In genomic region chr4:472881-473574, GRCh38 we compare ENCODE assay signal across 8 cellular contexts. TPM values are rescaled to one million over a fixed set of nuclear protein-coding genes. Genes with fewer than 3 reads are reported as not detected.
DNase-seq lines count a peak whose midpoint lies in the region; ATAC-seq and TF ChIP-seq lines count a peak whose summit lies in the region.

No MANE protein-coding gene starts in this region.

- H3K23ac ChIP-seq in IMR-90 (ENCODE audit: low read depth, low read length), result peak overlapping the region; percentile 88

- peak overlapping the region; percentile 99 for H2AFZ ChIP-seq in IMR-90 (replicated peaks; ENCODE audit: low read length, poor library complexity)

- POLR2A ChIA-PET in IMR-90 (lab: Charles Lee; ENCODE audit: unreplicated experiment), result interaction anchor here (0.6 kb wide), 1 partner anchor 20 kb away, joined by 4 read pairs; no protein-coding TSS in a partner anchor

- peak; percentile 0 for DNase-seq in IMR-90
- DNase-seq in iris pigment epithelial cell (ENCODE audit: low read depth), result peak; percentile 14
- DNase-seq in stimulated activated naive B cell treated with anti-CD40 and anti-IgM and Interleukin-4, amounts not matched to agents 10 μg/mL and 1 μg/mL and 100 μg/mL, for 72 hours, result no peak
- DNase-seq in MV-4-11 (lab: John Stamatoyannopoulos, UW), result no peak
- no peak for DNase-seq in activated effector memory CD4-positive, alpha-beta T cell treated with anti-CD3 and anti-CD28 coated beads, Interleukin-2, amount 50 U/mL, for 16 hours

- peaks cover 19 to 26% of the 10 kb centered on the region in 2 donors for H3K9me3 Mint-ChIP-seq in stimulated activated naive B cell treated with anti-CD40 and anti-IgM and Interleukin-4, amounts not matched to agents 10 μg/mL and 1 μg/mL and 100 μg/mL, for 72 hours

- peak overlapping the region; percentile 89 for H2AK9ac ChIP-seq in IMR-90 (replicated peaks; ENCODE audit: low read depth, low read length, poor library complexity)

- no peak for TF ChIP-seq CTCF in IMR-90 (conservative IDR thresholded peaks at IDR 0.05; ENCODE audit: low read depth, low read length)

- no peaks in the 10 kb centered on the region for H3K27me3 ChIP-seq in IMR-90 (ENCODE audit: control insufficient read depth, insufficient read depth, low read length)

- H3K4me1 ChIP-seq in IMR-90 (ENCODE audit: control insufficient read depth, insufficient read depth, low read length), result peaks cover 2% of the 10 kb centered on the region; the same call in 1 of the 2 replicates

- no peak for TF ChIP-seq POLR2A in IMR-90 (IDR thresholded peaks at IDR 0.05; ENCODE audit: low read depth, low read length)

- H3K4me1 Mint-ChIP-seq in stimulated activated naive B cell treated with anti-CD40 and anti-IgM and Interleukin-4, amounts not matched to agents 10 μg/mL and 1 μg/mL and 100 μg/mL, for 72 hours, result peaks cover 28 to 43% of the 10 kb centered on the region in 2 donors

- peak overlapping the region; percentile 99 to 100 for H3K4me3 Mint-ChIP-seq in stimulated activated naive B cell treated with anti-CD40 and anti-IgM and Interleukin-4, amounts not matched to agents 10 μg/mL and 1 μg/mL and 100 μg/mL, for 72 hours

- BruUV-seq in IMR-90 (replicated peaks; lab: Mats Ljungman, UMichigan), result no TSS peak

- H3K18ac ChIP-seq in IMR-90 (ENCODE audit: low read depth, low read length), result no peak overlapping the region

- no peaks in the 10 kb centered on the region for H4K20me1 ChIP-seq in IMR-90 (ENCODE audit: insufficient read depth, low read length)

- H4K8ac ChIP-seq in IMR-90 (ENCODE audit: low read depth in 2 of 2, low read length in 2 of 2), result peak overlapping the region; percentile 46 to 86; a peak in 1 of 4 replicates

- CTCF ChIA-PET in IMR-90 (lab: Yijun Ruan, JAX), result no interaction called here

- intact Hi-C loops in IMR-90 (cut with micrococcal nuclease), result no loop called here

- no peak for TF ChIP-seq RAD21 in IMR-90 (IDR thresholded peaks at IDR 0.05; ENCODE audit: low read length)

- H3K9me3 ChIP-seq in IMR-90 (ENCODE audit: control insufficient read depth, insufficient read depth, low read length), result peaks cover 22% of the 10 kb centered on the region

- H3K27ac Mint-ChIP-seq in stimulated activated naive B cell treated with anti-CD40 and anti-IgM and Interleukin-4, amounts not matched to agents 10 μg/mL and 1 μg/mL and 100 μg/mL, for 72 hours, result peak overlapping the region; percentile 100

- WGBS in IMR-90 (ENCODE audit: extremely low coverage in 2 of 2, insufficient read length in 1 of 2), 2 experiments, result 19% methylated on average over 4 of the region's 17 CpGs; no CpG with 5 or more reads in 1 of the 2 experiments

- H3K27ac ChIP-seq in IMR-90 (ENCODE audit: insufficient read depth, low read length) (peak overlapping the region; percentile 97), angular gyrus (ENCODE audit: low read depth, low read length) (peak overlapping the region; percentile 80)

- H3K4me2 ChIP-seq in IMR-90 (ENCODE audit: low read depth, low read length), result peak overlapping the region; percentile 93

- H2BK120ac ChIP-seq in IMR-90 (ENCODE audit: low read depth, low read length), result no peak overlapping the region

- peak overlapping the region; percentile 99 for H3K9ac ChIP-seq in IMR-90 (ENCODE audit: low read depth, low read length)

- no peak overlapping the region for H4K91ac ChIP-seq in IMR-90 (ENCODE audit: insufficient read depth, low read depth, low read length)

- peak overlapping the region; percentile 48; the same call in 1 of the 2 replicates for H3K14ac ChIP-seq in IMR-90 (replicated peaks; ENCODE audit: low read depth, low read length)

- peaks cover 50 to 75% of the 10 kb centered on the region in 2 donors for H3K36me3 Mint-ChIP-seq in stimulated activated naive B cell treated with anti-CD40 and anti-IgM and Interleukin-4, amounts not matched to agents 10 μg/mL and 1 μg/mL and 100 μg/mL, for 72 hours

- H2AK5ac ChIP-seq in IMR-90 (ENCODE audit: low read depth, low read length), result peak overlapping the region; percentile 67; the same call in 1 of the 2 replicates

- H3K4me3 ChIP-seq in GM08714 (ENCODE audit: low read length), result peak overlapping the region; percentile 79
- peak overlapping the region; percentile 91 for H3K4me3 ChIP-seq in IMR-90 (ENCODE audit: insufficient read depth, low read depth, low read length)

- in situ Hi-C loops in IMR-90 (cut with MboI; ENCODE audit: low sequenced_read_pairs), result no loop called here

- H4K5ac ChIP-seq in IMR-90 (ENCODE audit: low read depth, low read length), result no peak overlapping the region

- dilution Hi-C loops in IMR-90 (cut with HindIII; ENCODE audit: low sequenced_read_pairs, unreplicated experiment), result no loop called here

- no peak overlapping the region for H2BK15ac ChIP-seq in IMR-90 (ENCODE audit: low read depth, low read length)

- no peak; the same call in 1 of the 2 replicates for ATAC-seq in IMR-90 (ENCODE audit: low read depth)
- ATAC-seq in stimulated activated naive B cell treated with anti-CD40 and anti-IgM and Interleukin-4, amounts not matched to agents 10 μg/mL and 1 μg/mL and 100 μg/mL, for 72 hours (replicated peaks), result no peak
- ATAC-seq in GM19324 (IDR thresholded peaks at IDR 0.05; ENCODE audit: low FRiP score, unreplicated experiment), result no peak

- no peak overlapping the region for H2BK20ac ChIP-seq in IMR-90 (ENCODE audit: low read depth, low read length)

- H2BK5ac ChIP-seq in IMR-90 (ENCODE audit: low read depth, low read length, poor library complexity, severe bottlenecking), result no peak overlapping the region

- peaks cover 17% of the 10 kb centered on the region for H3K36me3 ChIP-seq in IMR-90 (ENCODE audit: control insufficient read depth, insufficient read depth, low read length)

- H3K27me3 Mint-ChIP-seq in stimulated activated naive B cell treated with anti-CD40 and anti-IgM and Interleukin-4, amounts not matched to agents 10 μg/mL and 1 μg/mL and 100 μg/mL, for 72 hours, result no peaks in the 10 kb centered on the region

- H3K79me1 ChIP-seq in IMR-90 (ENCODE audit: low read depth in 1 of 2, low read length in 2 of 2), result peaks cover 9 to 11% of the 10 kb centered on the region in 2 experiments

- no peaks in the 10 kb centered on the region for H3K9me1 ChIP-seq in IMR-90 (ENCODE audit: insufficient read depth, low read length)

- peak overlapping the region; percentile 48; the same call in 1 of the 2 replicates for H3K4ac ChIP-seq in IMR-90 (ENCODE audit: low read depth, low read length)

- peak overlapping the region; percentile 4; the same call in 1 of the 2 replicates for H3K56ac ChIP-seq in IMR-90 (ENCODE audit: extremely low read depth, insufficient read depth, low read length)

TF ChIP-seq in IMR-90, 13 proteins besides CTCF, POLR2A, EP300 and RAD21:
- no peak for TF ChIP-seq ELK1 (IDR thresholded peaks at IDR 0.05; ENCODE audit: borderline replicate concordance, low read depth, low read length)
- no peak for TF ChIP-seq RFX5 (IDR thresholded peaks at IDR 0.05; ENCODE audit: low read depth, low read length)
- no peak for TF ChIP-seq CHD1 (IDR thresholded peaks at IDR 0.05; ENCODE audit: low read depth, low read length)
- no peak for TF ChIP-seq MXI1 (IDR thresholded peaks at IDR 0.05; ENCODE audit: borderline replicate concordance, low read depth, low read length)
- TF ChIP-seq MAFK (IDR thresholded peaks at IDR 0.05; ENCODE audit: low read depth, low read length), result no peak
- TF ChIP-seq MAZ (IDR thresholded peaks at IDR 0.05; ENCODE audit: borderline replicate concordance, low read depth, low read length), result no peak
- no peak for TF ChIP-seq RCOR1 (IDR thresholded peaks at IDR 0.05; ENCODE audit: insufficient replicate concordance, low read length)

RNA-seq across cellular contexts. Expression of gene ZNF721, which starts 25.9 kb away (rescaled TPM):
- 10.8 and 13.6 TPM in 2 replicates for total RNA-seq in IMR-90 (2012; rRNA removed)
- 5.1 and 5.5 TPM in 2 replicates for polyA plus RNA-seq in IMR-90 (2012; rRNA removed)
- 0.81 and 2.2 TPM in 2 replicates for polyA plus RNA-seq in IMR-90 (2012; cell fraction: cytosol; rRNA removed)
- 1.3 and 7.3 TPM in 2 replicates for polyA plus RNA-seq in IMR-90 (2012; cell fraction: nucleus; rRNA removed; ENCODE audit: low replicate concordance)

RNA-seq across cellular contexts. Expression of gene PIGG, which starts 26.0 kb away (rescaled TPM):
- total RNA-seq in IMR-90 (2012; rRNA removed), result 21.7 and 26.4 TPM in 2 replicates
- 31.8 and 33.0 TPM in 2 replicates for polyA plus RNA-seq in IMR-90 (2012; rRNA removed)
- polyA plus RNA-seq in IMR-90 (2012; cell fraction: cytosol; rRNA removed), result 16.8 and 23.0 TPM in 2 replicates
- 180 and 230 TPM in 2 replicates for polyA plus RNA-seq in IMR-90 (2012; cell fraction: nucleus; rRNA removed; ENCODE audit: low replicate concordance)

Comparison
In these comparisons a context has a peak if more than half of its experiments do, and no peak if none do; other contexts are left out.
1. DNase-seq: peak in IMR-90 (single experiment) and iris pigment epithelial cell (single experiment); none in stimulated activated naive B cell treated with anti-CD40 and anti-IgM and Interleukin-4, amounts not matched to agents 10 μg/mL and 1 μg/mL and 100 μg/mL, for 72 hours (single experiment), MV-4-11 (single experiment) and activated effector memory CD4-positive, alpha-beta T cell treated with anti-CD3 and anti-CD28 coated beads, Interleukin-2, amount 50 U/mL, for 16 hours (single experiment).